In genomic region chr4:38621004-38621684, GRCh38 we compare ENCODE assay signal across 9 cellular contexts. TPM values are rescaled to one million over a fixed set of nuclear protein-coding genes. Genes with fewer than 3 reads are reported as not detected.
DNase-seq lines count a peak whose midpoint lies in the region; ATAC-seq and TF ChIP-seq lines count a peak whose summit lies in the region.
"Had no signal": no experiment of that assay in that cellular context is flagged by ENCODE, and none has a peak within 500 bp of the region (broad histone marks: within the 10 kb centered on the region; RNA-seq: fewer than 3 reads in every experiment).

No MANE protein-coding gene starts in this region.

- no peaks in the 10 kb centered on the region for H3K27me3 Mint-ChIP-seq in activated CD4-positive, alpha-beta T cell treated with anti-CD3 and anti-CD28 coated beads for 36 hours

- no peaks in the 10 kb centered on the region for H3K9me3 ChIP-seq in transverse colon

- H3K4me3 ChIP-seq in fibroblast of the aortic adventitia (ENCODE audit: low read depth, low read length) (no peak overlapping the region), transverse colon (no peak overlapping the region)
- H3K4me3 ChIP-seq: dorsolateral prefrontal cortex had no signal

- 60 to 62% methylated on average over 7 to 9 of the region's 9 CpGs for WGBS in transverse colon (ENCODE audit: low coverage in 1 of 2), 2 donors

- peaks cover 18% of the 10 kb centered on the region for H3K4me1 Mint-ChIP-seq in activated CD4-positive, alpha-beta T cell treated with anti-CD3 and anti-CD28 coated beads for 36 hours

- ATAC-seq in activated CD4-positive, alpha-beta T cell treated with anti-CD3 and anti-CD28 coated beads for 36 hours, result no peak
- ATAC-seq in HG03045 (IDR thresholded peaks at IDR 0.05; ENCODE audit: unreplicated experiment), result no peak

- in situ Hi-C loops in transverse colon (cut with MboI; ENCODE audit: low pct_ligation_motif_present in 1 of 4, low pct_unique_long_range_greater_than_20kb in 1 of 4, low sequenced_read_pairs in 3 of 4), result no loop called here

- no peaks in the 10 kb centered on the region for H3K36me3 Mint-ChIP-seq in activated CD4-positive, alpha-beta T cell treated with anti-CD3 and anti-CD28 coated beads for 36 hours (ENCODE audit: low read depth)

- TF ChIP-seq POLR2A in transverse colon (IDR thresholded peaks at IDR 0.05), result no peak

- H3K4me1 ChIP-seq in transverse colon, result peaks cover 8 to 24% (median 17%) of the 10 kb centered on the region in 4 donors

- H3K4me3 Mint-ChIP-seq in activated CD4-positive, alpha-beta T cell treated with anti-CD3 and anti-CD28 coated beads for 36 hours, result no peak overlapping the region

- no peak overlapping the region for H3K27ac Mint-ChIP-seq in activated CD4-positive, alpha-beta T cell treated with anti-CD3 and anti-CD28 coated beads for 36 hours

- no peak for TF ChIP-seq CTCF in fibroblast of the aortic adventitia (IDR thresholded peaks at IDR 0.05; ENCODE audit: insufficient read depth, low read length)
- TF ChIP-seq CTCF in transverse colon (IDR thresholded peaks at IDR 0.05), result no peak

- DNase-seq in NCI-H1417 (lab: John Stamatoyannopoulos, UW), result peak; percentile 3 to 64 (median 48)
- DNase-seq in NCI-H1417 treated with DMSO at 0.1 percent for 48 hours (lab: John Stamatoyannopoulos, UW), result no peak
- peak; percentile 91 for DNase-seq in OCI-M1 (lab: John Stamatoyannopoulos, UW)
- DNase-seq in fibroblast of the aortic adventitia (ENCODE audit: low read depth), result peak; percentile 94
- DNase-seq in transverse colon, result peak; percentile 69
- no peak for DNase-seq in activated CD4-positive, alpha-beta T cell treated with anti-CD3 and anti-CD28 coated beads for 36 hours
- DNase-seq in pons (ENCODE audit: low spot score), result no peak
- DNase-seq: dorsolateral prefrontal cortex had no signal

- H3K9me3 Mint-ChIP-seq in activated CD4-positive, alpha-beta T cell treated with anti-CD3 and anti-CD28 coated beads for 36 hours (ENCODE audit: low read depth), result peaks cover 3% of the 10 kb centered on the region

- CTCF ChIA-PET in activated CD4-positive, alpha-beta T cell treated with anti-CD3 and anti-CD28 coated beads for 36 hours (lab: Charles Lee), result interaction anchor here (0.8 kb wide), 1 partner anchor 32 kb away, joined by 4 read pairs; no protein-coding TSS in a partner anchor

- intact Hi-C loops in transverse colon (cut with DNase I; ENCODE audit: low total_unique reads), result no loop called here
- intact Hi-C loops in activated CD4-positive, alpha-beta T cell treated with anti-CD3 and anti-CD28 coated beads for 36 hours (cut with DNase I, micrococcal nuclease), result loop anchor here in 1 of 2 experiments (5.0 kb wide), 1 partner anchor 44 kb away; no protein-coding TSS in a partner anchor

- H3K27me3 ChIP-seq in transverse colon, result no peaks in the 10 kb centered on the region
- H3K27me3 ChIP-seq: dorsolateral prefrontal cortex had no signal

- peak; percentile 21 for TF ChIP-seq EP300 in transverse colon (IDR thresholded peaks at IDR 0.05; ENCODE audit: low read depth)

- H3K36me3 ChIP-seq in transverse colon, result no peaks in the 10 kb centered on the region

- peak overlapping the region; percentile 80 to 88 (median 82) for H3K27ac ChIP-seq in transverse colon

- POLR2A ChIA-PET in activated CD4-positive, alpha-beta T cell treated with anti-CD3 and anti-CD28 coated beads for 36 hours (lab: Charles Lee), result no interaction called here

RNA-seq across cellular contexts. Expression of gene KLF3, which starts 42.9 kb away (rescaled TPM):
- total RNA-seq in fibroblast of the aortic adventitia (ENCODE audit: low replicate concordance) (22.3 and 41.8 TPM in 2 replicates), transverse colon (100 to 1,000 TPM; 111 to 174 (median 132) TPM)
- 1 to 10 TPM; 6.1 to 6.2 TPM for total RNA-seq in activated CD4-positive, alpha-beta T cell treated with anti-CD3 and anti-CD28 coated beads for 36 hours

Comparison
In these comparisons a context has a peak if more than half of its experiments do, and no peak if none do; other contexts are left out.
1. DNase-seq: peak in NCI-H1417 (3 of 3), OCI-M1 (single experiment), fibroblast of the aortic adventitia (single experiment) and transverse colon (single experiment); none in NCI-H1417 treated with DMSO at 0.1 percent for 48 hours (single experiment), activated CD4-positive, alpha-beta T cell treated with anti-CD3 and anti-CD28 coated beads for 36 hours (single experiment) and pons (single experiment).